In the genomic region with DNA sequence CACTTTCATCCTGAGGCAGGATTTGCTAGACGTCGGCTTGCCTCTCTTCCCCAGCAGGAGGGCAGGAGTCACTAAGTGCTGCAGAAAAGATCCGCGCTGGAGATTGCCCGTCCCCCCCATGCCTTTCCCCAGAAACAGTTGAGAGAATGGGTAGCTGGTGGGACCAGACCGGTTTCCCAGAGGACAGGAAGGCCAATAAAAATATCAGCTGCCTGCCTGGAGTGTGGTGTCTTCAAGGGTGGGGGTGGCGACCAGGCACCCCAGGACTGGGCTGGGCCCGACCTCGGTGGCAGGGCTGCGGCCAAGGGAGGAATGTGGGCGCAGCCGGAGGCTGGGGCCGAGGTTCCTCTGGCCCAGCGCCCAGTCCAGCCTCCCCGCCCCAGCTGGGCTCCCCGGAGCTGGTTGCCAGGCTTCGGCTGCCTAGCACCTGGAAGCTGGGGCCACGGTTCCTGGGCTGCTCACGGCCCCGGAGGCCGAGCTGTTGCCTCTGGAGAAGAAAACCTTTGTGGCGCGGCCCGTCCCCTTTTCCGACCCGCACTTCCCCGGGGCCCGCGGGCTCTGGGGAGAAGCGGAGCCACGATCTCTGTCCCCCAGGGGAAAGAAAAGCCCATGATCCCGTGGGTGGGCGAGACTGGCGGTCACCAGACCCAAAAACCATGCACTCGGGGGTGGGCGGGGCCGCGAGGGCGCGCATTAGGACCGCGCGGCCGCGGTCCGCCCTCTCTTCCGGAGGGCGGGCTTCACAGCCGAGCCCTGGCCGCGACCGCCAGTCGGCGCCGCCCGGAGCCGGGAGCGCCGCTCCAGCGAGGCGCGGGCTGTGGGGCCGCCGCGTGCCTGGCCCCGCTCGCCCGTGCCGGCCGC, we compare ENCODE assay signal across 8 cellular contexts. TPM values are rescaled to one million over a fixed set of nuclear protein-coding genes. Genes with fewer than 3 reads are reported as not detected.
DNase-seq lines count a peak whose midpoint lies in the region; ATAC-seq and TF ChIP-seq lines count a peak whose summit lies in the region.

A gene with protein sequence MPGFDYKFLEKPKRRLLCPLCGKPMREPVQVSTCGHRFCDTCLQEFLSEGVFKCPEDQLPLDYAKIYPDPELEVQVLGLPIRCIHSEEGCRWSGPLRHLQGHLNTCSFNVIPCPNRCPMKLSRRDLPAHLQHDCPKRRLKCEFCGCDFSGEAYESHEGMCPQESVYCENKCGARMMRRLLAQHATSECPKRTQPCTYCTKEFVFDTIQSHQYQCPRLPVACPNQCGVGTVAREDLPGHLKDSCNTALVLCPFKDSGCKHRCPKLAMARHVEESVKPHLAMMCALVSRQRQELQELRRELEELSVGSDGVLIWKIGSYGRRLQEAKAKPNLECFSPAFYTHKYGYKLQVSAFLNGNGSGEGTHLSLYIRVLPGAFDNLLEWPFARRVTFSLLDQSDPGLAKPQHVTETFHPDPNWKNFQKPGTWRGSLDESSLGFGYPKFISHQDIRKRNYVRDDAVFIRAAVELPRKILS (plus strand): TSS at position 769 of the 861 bp plus-strand sequence. CDS start 102 bp downstream, outside the sequence.

- CTCF ChIA-PET in activated CD4-positive, alpha-beta T cell treated with anti-CD3 and anti-CD28 coated beads for 36 hours (lab: Charles Lee): interaction anchor here (0.6 to 11.0 kb wide), 5 partner anchors 8 to 874 kb away, joined by 3 to 294 read pairs (median 6); a partner anchor contains a TSS

- H3K27ac ChIP-seq in cingulate gyrus (ENCODE audit: low read depth, low read length): peak within 1 kb of the TSS; percentile 98

- no peaks in the 10 kb centered on the region for H3K27me3 Mint-ChIP-seq in activated CD4-positive, alpha-beta T cell treated with anti-CD3 and anti-CD28 coated beads for 36 hours

- no peak; the same call in 1 of the 2 replicates for TF ChIP-seq CTCF in AG09319 (IDR thresholded peaks at IDR 0.05; ENCODE audit: low read depth, low read length)

- POLR2A ChIA-PET in activated CD4-positive, alpha-beta T cell treated with anti-CD3 and anti-CD28 coated beads for 36 hours (lab: Charles Lee): interaction anchor here (0.6 to 9.6 kb wide), 3 partner anchors 17 to 82 kb away, joined by 3 to 111 read pairs (median 4); a partner anchor contains a TSS

- TF ChIP-seq POLR2A in GM18951 (IDR thresholded peaks at IDR 0.05; ENCODE audit: extremely low read depth, insufficient read depth, insufficient read length): peak; percentile 99

- peak within 1 kb of the TSS; percentile 92 for H3K27ac Mint-ChIP-seq in activated CD4-positive, alpha-beta T cell treated with anti-CD3 and anti-CD28 coated beads for 36 hours

- peak within 1 kb of the TSS; percentile 87 for H3K4me3 Mint-ChIP-seq in activated CD4-positive, alpha-beta T cell treated with anti-CD3 and anti-CD28 coated beads for 36 hours

- DNase-seq in AG09319 (ENCODE audit: extremely low read depth, low read depth) (peak; percentile 74), NCI-H446 treated with DMSO at 0.1 percent for 48 hours (lab: John Stamatoyannopoulos, UW) (peak; percentile 65), kidney tubule cell (ENCODE audit: low spot score) (peak; percentile 88)
- DNase-seq in activated CD4-positive, alpha-beta T cell treated with anti-CD3 and anti-CD28 coated beads for 36 hours: peak; percentile 89
- DNase-seq in stimulated activated CD4-positive, alpha-beta T cell treated with anti-CD3 and anti-CD28 coated beads, Interleukin-1b, Interleukin-23, amount 100 ng/mL, for 4 hours (ENCODE audit: low read depth in 2 of 2): peak; percentile 70 to 85

- in situ Hi-C loops in GM18951 (cut with MboI; ENCODE audit: low sequenced_read_pairs, unreplicated experiment): no loop called here

- peak; percentile 58 for ATAC-seq in HG03159 (IDR thresholded peaks at IDR 0.05; ENCODE audit: unreplicated experiment)
- ATAC-seq in activated CD4-positive, alpha-beta T cell treated with anti-CD3 and anti-CD28 coated beads for 36 hours: peak; percentile 91

- H3K9me3 Mint-ChIP-seq in activated CD4-positive, alpha-beta T cell treated with anti-CD3 and anti-CD28 coated beads for 36 hours (ENCODE audit: low read depth): peaks cover 2% of the 10 kb centered on the region

- peaks cover 38% of the 10 kb centered on the region for H3K36me3 Mint-ChIP-seq in activated CD4-positive, alpha-beta T cell treated with anti-CD3 and anti-CD28 coated beads for 36 hours (ENCODE audit: low read depth)

- H3K4me1 Mint-ChIP-seq in activated CD4-positive, alpha-beta T cell treated with anti-CD3 and anti-CD28 coated beads for 36 hours: peaks cover 42% of the 10 kb centered on the region

- intact Hi-C loops in activated CD4-positive, alpha-beta T cell treated with anti-CD3 and anti-CD28 coated beads for 36 hours (cut with DNase I, micrococcal nuclease): loop anchor here (1.0 to 5.0 kb wide), 4 partner anchors 15 to 824 kb away; a partner anchor contains a TSS

RNA-seq across cellular contexts. Expression of the gene that starts here (rescaled TPM):
- total RNA-seq in activated CD4-positive, alpha-beta T cell treated with anti-CD3 and anti-CD28 coated beads for 36 hours: 100 to 1,000 TPM in 1 of 2 experiments, 10 to 100 TPM in 1; 96.5 to 117 TPM

Comparison
In these comparisons a context has a peak if more than half of its experiments do, and no peak if none do; other contexts are left out.
1. Peak in every context shown above with its lines: DNase-seq, ATAC-seq and H3K27ac ChIP-seq.